Comparison of ENCODE assay signal across 23 cellular contexts in genomic region chr19:16013851-16014840, GRCh38.
"Had no signal": no experiment of that assay in that cellular context is flagged by ENCODE, and none has a peak within 500 bp of the region (broad histone marks: within the 10 kb centered on the region; RNA-seq: fewer than 3 reads in every experiment).

No MANE protein-coding gene starts in this region.

- H3K27me3 ChIP-seq: breast epithelium, gastroesophageal sphincter, heart left ventricle, neutrophil, sigmoid colon, uterus had no signal

- H3K4me1 ChIP-seq: breast epithelium, gastroesophageal sphincter, heart left ventricle, parathyroid adenoma, sigmoid colon, uterus had no signal

- H3K27ac Mint-ChIP-seq: activated CD4-positive, alpha-beta memory T cell treated with anti-CD3 and anti-CD28 coated beads for 36 hours; activated naive CD8-positive, alpha-beta T cell treated with anti-CD3 and anti-CD28 coated beads for 36 hours; endodermal cell; natural killer cell treated with Interleukin-12 subunit alpha and Interleukin-12 subunit beta and Interleukin-15 and Interleukin-18, amount 100 ng/mL, for 72 hours; stimulated activated memory B cell treated with anti-CD40 and anti-IgM and Interleukin-4, amounts not matched to agents 10 μg/mL and 1 μg/mL and 100 μg/mL, for 72 hours; T-helper 2 cell treated with Interferon-gamma antibody and Interleukin-4, amounts not matched to agents 5 μg/mL and 100 μg/mL, for 36 hours had no signal

- H3K4me1 Mint-ChIP-seq: activated naive CD8-positive, alpha-beta T cell treated with anti-CD3 and anti-CD28 coated beads for 36 hours; endodermal cell; stimulated activated memory B cell treated with anti-CD40 and anti-IgM and Interleukin-4, amounts not matched to agents 10 μg/mL and 1 μg/mL and 100 μg/mL, for 72 hours had no signal

- H3K4me3 Mint-ChIP-seq: activated CD4-positive, alpha-beta memory T cell treated with anti-CD3 and anti-CD28 coated beads for 36 hours; activated naive CD8-positive, alpha-beta T cell treated with anti-CD3 and anti-CD28 coated beads for 36 hours; endodermal cell; natural killer cell treated with Interleukin-12 subunit alpha and Interleukin-12 subunit beta and Interleukin-15 and Interleukin-18, amount 100 ng/mL, for 72 hours; stimulated activated memory B cell treated with anti-CD40 and anti-IgM and Interleukin-4, amounts not matched to agents 10 μg/mL and 1 μg/mL and 100 μg/mL, for 72 hours; T-helper 2 cell treated with Interferon-gamma antibody and Interleukin-4, amounts not matched to agents 5 μg/mL and 100 μg/mL, for 36 hours had no signal

- H3K27me3 Mint-ChIP-seq: activated CD4-positive, alpha-beta memory T cell treated with anti-CD3 and anti-CD28 coated beads for 36 hours; activated naive CD8-positive, alpha-beta T cell treated with anti-CD3 and anti-CD28 coated beads for 36 hours; natural killer cell treated with Interleukin-12 subunit alpha and Interleukin-12 subunit beta and Interleukin-15 and Interleukin-18, amount 100 ng/mL, for 72 hours had no signal

- H3K9me3 ChIP-seq: breast epithelium, gastroesophageal sphincter, heart left ventricle, neutrophil, sigmoid colon, uterus had no signal

- H2AFZ ChIP-seq: parathyroid adenoma had no signal

- H3K79me2 ChIP-seq: parathyroid adenoma had no signal

- H3K4me3 ChIP-seq: breast epithelium, coronary artery, gastroesophageal sphincter, heart left ventricle, sigmoid colon, smooth muscle cell, uterus had no signal

- H3K4me2 ChIP-seq: smooth muscle cell had no signal

- FAIRE-seq: islet of Langerhans, TTC549 had no signal

- H3K9me3 Mint-ChIP-seq: activated CD4-positive, alpha-beta memory T cell treated with anti-CD3 and anti-CD28 coated beads for 36 hours; activated naive CD8-positive, alpha-beta T cell treated with anti-CD3 and anti-CD28 coated beads for 36 hours; natural killer cell treated with Interleukin-12 subunit alpha and Interleukin-12 subunit beta and Interleukin-15 and Interleukin-18, amount 100 ng/mL, for 72 hours; stimulated activated memory B cell treated with anti-CD40 and anti-IgM and Interleukin-4, amounts not matched to agents 10 μg/mL and 1 μg/mL and 100 μg/mL, for 72 hours; T-helper 2 cell treated with Interferon-gamma antibody and Interleukin-4, amounts not matched to agents 5 μg/mL and 100 μg/mL, for 36 hours had no signal

- H3K36me3 Mint-ChIP-seq: activated CD4-positive, alpha-beta memory T cell treated with anti-CD3 and anti-CD28 coated beads for 36 hours; activated naive CD8-positive, alpha-beta T cell treated with anti-CD3 and anti-CD28 coated beads for 36 hours; natural killer cell treated with Interleukin-12 subunit alpha and Interleukin-12 subunit beta and Interleukin-15 and Interleukin-18, amount 100 ng/mL, for 72 hours; stimulated activated memory B cell treated with anti-CD40 and anti-IgM and Interleukin-4, amounts not matched to agents 10 μg/mL and 1 μg/mL and 100 μg/mL, for 72 hours had no signal

- H3K9ac ChIP-seq: parathyroid adenoma had no signal

- ATAC-seq: gastroesophageal sphincter; heart left ventricle; left ventricle myocardium superior; stimulated activated memory B cell treated with anti-CD40 and anti-IgM and Interleukin-4, amounts not matched to agents 10 μg/mL and 1 μg/mL and 100 μg/mL, for 72 hours had no signal

- DNase-seq: activated CD4-positive, alpha-beta memory T cell treated with anti-CD3 and anti-CD28 coated beads for 36 hours; activated naive CD4-positive, alpha-beta T cell treated with Interleukin-2 at 50 U/mL for 16 hours; activated naive CD8-positive, alpha-beta T cell treated with anti-CD3 and anti-CD28 coated beads for 36 hours; activated T-cell treated with anti-CD3 and anti-CD28 coated beads for 4 hours; endodermal cell; left ventricle myocardium superior; sigmoid colon; stimulated activated CD4-positive, alpha-beta T cell treated with anti-CD3 and anti-CD28 coated beads, Interleukin-15, amount 100 ng/mL, for 24 hours; trophoblast cell; uterus; WERI-Rb-1 had no signal

- H3K27ac ChIP-seq: breast epithelium, coronary artery, gastroesophageal sphincter, heart left ventricle, neutrophil, parathyroid adenoma, sigmoid colon, uterus, WERI-Rb-1 had no signal

- H3K36me3 ChIP-seq: breast epithelium, gastroesophageal sphincter, heart left ventricle, neutrophil, sigmoid colon, uterus, WERI-Rb-1 had no signal
